14 cellular contexts compared by ENCODE assay signal in genomic region chr6:5279891-5280338, GRCh38. TPM values are rescaled to one million over a fixed set of nuclear protein-coding genes. Genes with fewer than 3 reads are reported as not detected.
A peak's percentile ranks its signal among the peaks of the same experiment; 100 is the strongest.
DNase-seq lines count a peak whose midpoint lies in the region; ATAC-seq and TF ChIP-seq lines count a peak whose summit lies in the region.
"Had no signal": no experiment of that assay in that cellular context is flagged by ENCODE, and none has a peak within 500 bp of the region (broad histone marks: within the 10 kb centered on the region; RNA-seq: fewer than 3 reads in every experiment).

No MANE protein-coding gene starts in this region.

- peaks cover 15 to 26% of the 10 kb centered on the region in 2 experiments for H3K79me1 ChIP-seq in IMR-90 (ENCODE audit: low read depth in 1 of 2, low read length in 2 of 2)

- ATAC-seq in IMR-90 (ENCODE audit: low read depth), result peak; percentile 46; the same call in 1 of the 2 replicates
- ATAC-seq: K562 had no signal

- no peak overlapping the region for H2BK20ac ChIP-seq in IMR-90 (ENCODE audit: low read depth, low read length)

- peak overlapping the region; percentile 18; the same call in 1 of the 2 replicates for H4K91ac ChIP-seq in IMR-90 (ENCODE audit: insufficient read depth, low read depth, low read length)

- no peak overlapping the region for H2BK120ac ChIP-seq in IMR-90 (ENCODE audit: low read depth, low read length)

- no peak overlapping the region for H3K4me3 Mint-ChIP-seq in activated naive CD8-positive, alpha-beta T cell treated with anti-CD3 and anti-CD28 coated beads for 36 hours
- no peak overlapping the region for H3K4me3 Mint-ChIP-seq in nephron progenitor cell

- no peak overlapping the region for H2BK5ac ChIP-seq in IMR-90 (ENCODE audit: low read depth, low read length, poor library complexity, severe bottlenecking)

- H3K14ac ChIP-seq in IMR-90 (replicated peaks; ENCODE audit: low read depth, low read length), result no peak overlapping the region

- no peaks in the 10 kb centered on the region for H3K27me3 ChIP-seq in IMR-90 (ENCODE audit: control insufficient read depth, insufficient read depth, low read length)
- H3K27me3 ChIP-seq: transverse colon had no signal

- TF ChIP-seq POLR2A in IMR-90 (IDR thresholded peaks at IDR 0.05; ENCODE audit: low read depth, low read length), result no peak

- no CpG with 5 or more reads among the region's 2 CpGs for WGBS in IMR-90 (ENCODE audit: extremely low coverage in 2 of 2, insufficient read length in 1 of 2), 2 experiments

- intact Hi-C loops in IMR-90 (cut with micrococcal nuclease), result loop anchor here (5.0 kb wide), 1 partner anchor 138 kb away; no protein-coding TSS in a partner anchor

- no peak overlapping the region for H2BK15ac ChIP-seq in IMR-90 (ENCODE audit: low read depth, low read length)

- no peaks in the 10 kb centered on the region for H3K9me3 ChIP-seq in IMR-90 (ENCODE audit: control insufficient read depth, insufficient read depth, low read length)
- H3K9me3 ChIP-seq: transverse colon had no signal

- H3K36me3 Mint-ChIP-seq in activated naive CD8-positive, alpha-beta T cell treated with anti-CD3 and anti-CD28 coated beads for 36 hours, result peaks cover 13% of the 10 kb centered on the region
- H3K36me3 Mint-ChIP-seq in nephron progenitor cell (ENCODE audit: low read depth), result peaks cover 4% of the 10 kb centered on the region

- no peak overlapping the region for H2AK5ac ChIP-seq in IMR-90 (ENCODE audit: low read depth, low read length)

- in situ Hi-C loops in IMR-90 (cut with MboI; ENCODE audit: low sequenced_read_pairs), result no loop called here

- H3K18ac ChIP-seq in IMR-90 (ENCODE audit: low read depth, low read length), result 0 out of 2 replicates have a peak overlapping the region, but pooled peaks have one; percentile 21

- no peak overlapping the region for H3K27ac ChIP-seq in IMR-90 (ENCODE audit: insufficient read depth, low read length)
- H3K27ac ChIP-seq: transverse colon had no signal

- dilution Hi-C loops in IMR-90 (cut with HindIII; ENCODE audit: low sequenced_read_pairs, unreplicated experiment), result no loop called here

- CTCF ChIA-PET in IMR-90 (lab: Yijun Ruan, JAX), result no interaction called here

- H4K5ac ChIP-seq in IMR-90 (ENCODE audit: low read depth, low read length), result no peak overlapping the region

- POLR2A ChIA-PET in IMR-90 (lab: Charles Lee; ENCODE audit: unreplicated experiment), result no interaction called here

- no peak overlapping the region for H2AFZ ChIP-seq in IMR-90 (replicated peaks; ENCODE audit: low read length, poor library complexity)

- H3K27ac Mint-ChIP-seq in activated naive CD8-positive, alpha-beta T cell treated with anti-CD3 and anti-CD28 coated beads for 36 hours, result peak overlapping the region; percentile 52
- no peak overlapping the region for H3K27ac Mint-ChIP-seq in nephron progenitor cell

- no peak for TF ChIP-seq RAD21 in IMR-90 (IDR thresholded peaks at IDR 0.05; ENCODE audit: low read length)

- H2AK9ac ChIP-seq in IMR-90 (replicated peaks; ENCODE audit: low read depth, low read length, poor library complexity), result no peak overlapping the region

- peaks cover 2% of the 10 kb centered on the region; the same call in 1 of the 2 replicates for H4K20me1 ChIP-seq in IMR-90 (ENCODE audit: insufficient read depth, low read length)

- TF ChIP-seq CTCF in IMR-90 (conservative IDR thresholded peaks at IDR 0.05; ENCODE audit: low read depth, low read length) (no peak), nephron progenitor cell (IDR thresholded peaks at IDR 0.05) (no peak)

- DNase-seq in activated CD4-positive, alpha-beta T cell treated with anti-CD3 and anti-CD28 coated beads for 48 hours, result peak; percentile 56
- no peak for DNase-seq in activated CD4-positive, alpha-beta T cell treated with anti-CD3 and anti-CD28 coated beads for 1 hour
- DNase-seq in EL (peak; percentile 29), IMR-90 (peak; percentile 11), activated gamma-delta T cell treated with Interleukin-2 at 50 U/mL for 16 hours (no peak), nephron progenitor cell (no peak), NCI-H2171 (lab: John Stamatoyannopoulos, UW) (no peak)
- DNase-seq in activated naive CD8-positive, alpha-beta T cell treated with anti-CD3 and anti-CD28 coated beads for 36 hours, result peak; percentile 20
- DNase-seq: NCI-H1048; NK-92 treated with Interleukin-12 subunit alpha and Interleukin-12 subunit beta, amount 100 ng/mL, for 24 hours; retina; SHP77; transverse colon had no signal

- no peaks in the 10 kb centered on the region for H3K27me3 Mint-ChIP-seq in activated naive CD8-positive, alpha-beta T cell treated with anti-CD3 and anti-CD28 coated beads for 36 hours
- H3K27me3 Mint-ChIP-seq in nephron progenitor cell (ENCODE audit: low read depth, poor library complexity), result no peaks in the 10 kb centered on the region

- 0 out of 2 replicates have a peak overlapping the region, but pooled peaks have one; percentile 59 for H3K4ac ChIP-seq in IMR-90 (ENCODE audit: low read depth, low read length)

- 0 out of 2 replicates have a peak overlapping the region, but pooled peaks have one; percentile 70 for H3K23ac ChIP-seq in IMR-90 (ENCODE audit: low read depth, low read length)

- peaks cover 25% of the 10 kb centered on the region for H3K4me1 Mint-ChIP-seq in activated naive CD8-positive, alpha-beta T cell treated with anti-CD3 and anti-CD28 coated beads for 36 hours
- peaks cover 4% of the 10 kb centered on the region for H3K4me1 Mint-ChIP-seq in nephron progenitor cell

- no peak overlapping the region for H3K4me3 ChIP-seq in IMR-90 (ENCODE audit: insufficient read depth, low read depth, low read length)
- H3K4me3 ChIP-seq: K562, transverse colon had no signal

- no TSS peak for BruUV-seq in IMR-90 (replicated peaks; lab: Mats Ljungman, UMichigan)

- H3K56ac ChIP-seq in IMR-90 (ENCODE audit: extremely low read depth, insufficient read depth, low read length), result no peak overlapping the region

- no peak overlapping the region; a peak in 2 of 4 replicates for H4K8ac ChIP-seq in IMR-90 (ENCODE audit: low read depth in 2 of 2, low read length in 2 of 2)

- no peaks in the 10 kb centered on the region for H3K9me3 Mint-ChIP-seq in activated naive CD8-positive, alpha-beta T cell treated with anti-CD3 and anti-CD28 coated beads for 36 hours
- no peaks in the 10 kb centered on the region for H3K9me3 Mint-ChIP-seq in nephron progenitor cell

- peaks cover 4% of the 10 kb centered on the region for H3K4me1 ChIP-seq in IMR-90 (ENCODE audit: control insufficient read depth, insufficient read depth, low read length)
- H3K4me1 ChIP-seq: transverse colon had no signal

- no peak overlapping the region for H3K9ac ChIP-seq in IMR-90 (ENCODE audit: low read depth, low read length)

- H3K9me1 ChIP-seq in IMR-90 (ENCODE audit: insufficient read depth, low read length), result peaks cover 3% of the 10 kb centered on the region; the same call in 1 of the 2 replicates

- no peaks in the 10 kb centered on the region for H3K36me3 ChIP-seq in IMR-90 (ENCODE audit: control insufficient read depth, insufficient read depth, low read length)
- H3K36me3 ChIP-seq: transverse colon had no signal

- no peak overlapping the region for H3K4me2 ChIP-seq in IMR-90 (ENCODE audit: low read depth, low read length)

TF ChIP-seq in IMR-90, 13 proteins besides CTCF, POLR2A, EP300 and RAD21:
- TF ChIP-seq NFE2L2 (IDR thresholded peaks at IDR 0.05; ENCODE audit: low read depth, low read length) (no peak), ELK1 (IDR thresholded peaks at IDR 0.05; ENCODE audit: borderline replicate concordance, low read depth, low read length) (no peak), USF2 (IDR thresholded peaks at IDR 0.05; ENCODE audit: low read depth, low read length) (no peak), BHLHE40 (IDR thresholded peaks at IDR 0.05; ENCODE audit: low read depth, low read length) (no peak), MXI1 (IDR thresholded peaks at IDR 0.05; ENCODE audit: borderline replicate concordance, low read depth, low read length) (no peak), RFX5 (IDR thresholded peaks at IDR 0.05; ENCODE audit: low read depth, low read length) (no peak), SMC3 (IDR thresholded peaks at IDR 0.05; ENCODE audit: low read depth, low read length) (no peak), RCOR1 (IDR thresholded peaks at IDR 0.05; ENCODE audit: insufficient replicate concordance, low read length) (no peak), FOS (IDR thresholded peaks at IDR 0.05; ENCODE audit: low read depth, low read length) (no peak), CHD1 (IDR thresholded peaks at IDR 0.05; ENCODE audit: low read depth, low read length) (no peak), MAZ (IDR thresholded peaks at IDR 0.05; ENCODE audit: borderline replicate concordance, low read depth, low read length) (no peak), CEBPB (IDR thresholded peaks at IDR 0.05; ENCODE audit: low read depth, low read length) (no peak), MAFK (IDR thresholded peaks at IDR 0.05; ENCODE audit: low read depth, low read length) (no peak)

RNA-seq across cellular contexts. Expression of gene FARS2, which starts 18.6 kb away (rescaled TPM):
- 26.1 and 28.9 TPM in 2 replicates for total RNA-seq in IMR-90 (2012; rRNA removed)
- polyA plus RNA-seq in IMR-90 (2012; rRNA removed), result 10.7 and 12.1 TPM in 2 replicates
- polyA plus RNA-seq in IMR-90 (2012; cell fraction: cytosol; rRNA removed), result 8.2 and 11.1 TPM in 2 replicates
- 6.5 and 6.6 TPM in 2 replicates for polyA plus RNA-seq in IMR-90 (2012; cell fraction: nucleus; rRNA removed; ENCODE audit: low replicate concordance)
- 10 to 100 TPM; 18.4 to 20.0 TPM for total RNA-seq in activated naive CD8-positive, alpha-beta T cell treated with anti-CD3 and anti-CD28 coated beads for 36 hours

RNA-seq across cellular contexts. Expression of gene LYRM4, which starts 19.2 kb away (rescaled TPM):
- total RNA-seq in IMR-90 (2012; rRNA removed), result 11.5 and 16.1 TPM in 2 replicates
- 25.9 and 26.6 TPM in 2 replicates for polyA plus RNA-seq in IMR-90 (2012; rRNA removed)
- polyA plus RNA-seq in IMR-90 (2012; cell fraction: cytosol; rRNA removed), result 14.7 and 33.0 TPM in 2 replicates
- polyA plus RNA-seq in IMR-90 (2012; cell fraction: nucleus; rRNA removed; ENCODE audit: low replicate concordance), result 4.4 and 11.8 TPM in 2 replicates
- 10 to 100 TPM; 44.3 to 45.7 TPM for total RNA-seq in activated naive CD8-positive, alpha-beta T cell treated with anti-CD3 and anti-CD28 coated beads for 36 hours

Comparison
In these comparisons a context has a peak if more than half of its experiments do, and no peak if none do; other contexts are left out.
1. DNase-seq: peak in activated CD4-positive, alpha-beta T cell treated with anti-CD3 and anti-CD28 coated beads for 48 hours (single experiment), EL (single experiment), IMR-90 (single experiment) and activated naive CD8-positive, alpha-beta T cell treated with anti-CD3 and anti-CD28 coated beads for 36 hours (single experiment); none in activated CD4-positive, alpha-beta T cell treated with anti-CD3 and anti-CD28 coated beads for 1 hour (single experiment), activated gamma-delta T cell treated with Interleukin-2 at 50 U/mL for 16 hours (single experiment), nephron progenitor cell (single experiment) and NCI-H2171 (single experiment).